In the genomic region with DNA sequence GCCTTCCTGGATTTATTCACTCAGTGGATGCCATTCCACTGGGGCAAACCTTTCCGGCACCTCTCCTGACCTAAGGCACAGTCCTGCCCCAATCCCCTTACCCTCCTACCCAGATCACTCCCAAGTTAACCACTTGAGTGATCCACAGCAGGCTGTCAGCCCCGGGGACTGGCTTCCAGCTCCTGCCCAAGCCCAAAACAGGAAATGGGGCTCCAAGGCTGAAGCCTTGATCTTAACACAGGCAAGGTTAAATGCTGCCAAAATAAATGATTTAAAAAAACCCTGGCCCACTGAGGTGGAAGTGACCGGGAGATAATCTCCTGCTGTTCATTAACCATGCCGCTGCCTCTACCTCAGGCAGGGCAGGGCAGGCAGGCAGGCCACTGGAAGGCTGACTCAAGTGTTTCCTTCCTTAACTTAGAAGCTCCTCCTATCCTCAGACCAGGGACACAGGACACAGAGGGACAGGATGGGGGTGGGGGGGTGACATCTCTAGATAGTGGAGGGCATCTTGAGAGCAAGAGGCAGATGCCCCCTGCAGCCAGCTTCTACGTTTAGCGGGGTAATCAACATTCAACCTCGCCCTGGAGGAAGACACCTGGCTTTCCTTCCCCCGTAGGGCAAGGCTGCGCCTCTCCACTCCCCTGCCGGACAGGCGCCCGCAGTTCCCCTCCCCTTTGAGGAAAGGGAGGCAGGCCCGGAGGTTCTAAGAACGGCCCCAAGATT, we compare ENCODE assay signal across 9 cellular contexts. TPM values are rescaled to one million over a fixed set of nuclear protein-coding genes. Genes with fewer than 3 reads are reported as not detected.
DNase-seq lines count a peak whose midpoint lies in the region; ATAC-seq, FAIRE-seq and TF ChIP-seq lines count a peak whose summit lies in the region.
"Had no signal": no experiment of that assay in that cellular context is flagged by ENCODE, and none has a peak within 500 bp of the region (broad histone marks: within the 10 kb centered on the region; RNA-seq: fewer than 3 reads in every experiment).

No MANE protein-coding gene starts in this region.

- TF ChIP-seq CTCF in mesothelial cell of epicardium (IDR thresholded peaks at IDR 0.05; ENCODE audit: unreplicated experiment): no peak
- TF ChIP-seq CTCF in GM20000 (IDR thresholded peaks at IDR 0.05; ENCODE audit: extremely low read depth, missing control alignments): no peak

- no peak for ATAC-seq in HG03521 (IDR thresholded peaks at IDR 0.05; ENCODE audit: unreplicated experiment)

- no peaks in the 10 kb centered on the region for H3K9me3 Mint-ChIP-seq in T-helper 1 cell treated with Interleukin-12 subunit alpha and Interleukin-12 subunit beta and Interleukin-4 antibody, amounts not matched to agents 30 μg/mL and 1 μg/mL, for 36 hours
- H3K9me3 Mint-ChIP-seq in mesothelial cell of epicardium: no peaks in the 10 kb centered on the region

- no peak overlapping the region for H3K27ac ChIP-seq in effector memory CD4-positive, alpha-beta T cell (ENCODE audit: insufficient read depth, low read length, poor library complexity, severe bottlenecking)

- no peaks in the 10 kb centered on the region for H3K9me3 ChIP-seq in effector memory CD4-positive, alpha-beta T cell (ENCODE audit: control insufficient read depth, low read length)

- H3K36me3 ChIP-seq in effector memory CD4-positive, alpha-beta T cell (ENCODE audit: control insufficient read depth, insufficient read depth, low read length): no peaks in the 10 kb centered on the region

- no peaks in the 10 kb centered on the region for H3K27me3 ChIP-seq in effector memory CD4-positive, alpha-beta T cell (replicated peaks; ENCODE audit: control insufficient read depth, insufficient read depth, low read length, poor library complexity, severe bottlenecking)

- FAIRE-seq in urothelium cell line (lab: Jason Lieb, UNC): no peak
- FAIRE-seq: GM12878 had no signal

- peaks cover 9% of the 10 kb centered on the region for H3K4me1 ChIP-seq in effector memory CD4-positive, alpha-beta T cell (ENCODE audit: control insufficient read depth, insufficient read depth, low read length, poor library complexity, severe bottlenecking)

- H3K4me1 Mint-ChIP-seq in T-helper 1 cell treated with Interleukin-12 subunit alpha and Interleukin-12 subunit beta and Interleukin-4 antibody, amounts not matched to agents 30 μg/mL and 1 μg/mL, for 36 hours (ENCODE audit: low read depth): peaks cover 25% of the 10 kb centered on the region
- peaks cover 20% of the 10 kb centered on the region for H3K4me1 Mint-ChIP-seq in mesothelial cell of epicardium

- no peaks in the 10 kb centered on the region for H3K27me3 Mint-ChIP-seq in T-helper 1 cell treated with Interleukin-12 subunit alpha and Interleukin-12 subunit beta and Interleukin-4 antibody, amounts not matched to agents 30 μg/mL and 1 μg/mL, for 36 hours (ENCODE audit: low read depth)
- H3K27me3 Mint-ChIP-seq in mesothelial cell of epicardium (ENCODE audit: low read depth): peaks cover 9% of the 10 kb centered on the region

- peak overlapping the region; percentile 87 for H3K4me3 Mint-ChIP-seq in T-helper 1 cell treated with Interleukin-12 subunit alpha and Interleukin-12 subunit beta and Interleukin-4 antibody, amounts not matched to agents 30 μg/mL and 1 μg/mL, for 36 hours
- H3K4me3 Mint-ChIP-seq in mesothelial cell of epicardium: peak overlapping the region; percentile 79

- H3K4me3 ChIP-seq in effector memory CD4-positive, alpha-beta T cell (ENCODE audit: insufficient read depth, low read depth, low read length, poor library complexity, severe bottlenecking): peak overlapping the region; percentile 60
- H3K4me3 ChIP-seq: GM12878 had no signal

- peak; percentile 63 for DNase-seq in activated CD8-positive, alpha-beta memory T cell treated with anti-CD3 and anti-CD28 coated beads for 24 hours
- no peak for DNase-seq in activated CD8-positive, alpha-beta memory T cell treated with anti-CD3 and anti-CD28 coated beads, Interleukin-2, amount 50 U/mL, for 4 hours
- DNase-seq in effector memory CD4-positive, alpha-beta T cell: no peak
- DNase-seq in mesothelial cell of epicardium (ENCODE audit: low spot score in 2 of 2, unreplicated experiment in 2 of 2): no peak
- peak; percentile 72 for DNase-seq in urothelium cell line (ENCODE audit: low spot score)
- no peak for DNase-seq in GM20000 (ENCODE audit: low spot score)

- peak overlapping the region; percentile 43 for H3K27ac Mint-ChIP-seq in T-helper 1 cell treated with Interleukin-12 subunit alpha and Interleukin-12 subunit beta and Interleukin-4 antibody, amounts not matched to agents 30 μg/mL and 1 μg/mL, for 36 hours
- peak overlapping the region; percentile 83 for H3K27ac Mint-ChIP-seq in mesothelial cell of epicardium

- no peaks in the 10 kb centered on the region for H3K36me3 Mint-ChIP-seq in T-helper 1 cell treated with Interleukin-12 subunit alpha and Interleukin-12 subunit beta and Interleukin-4 antibody, amounts not matched to agents 30 μg/mL and 1 μg/mL, for 36 hours (ENCODE audit: low read depth)
- H3K36me3 Mint-ChIP-seq in mesothelial cell of epicardium: no peaks in the 10 kb centered on the region

RNA-seq across cellular contexts. Expression of gene RAB11FIP5, which starts 1.3 kb away (rescaled TPM):
- total RNA-seq in mesothelial cell of epicardium: 23.3 to 25.4 TPM (median 25.1 TPM) in 3 replicates

RNA-seq across cellular contexts. Expression of gene SFXN5, which starts 40.0 kb away (rescaled TPM):
- 18.8 to 20.2 TPM (median 18.9 TPM) in 3 replicates for total RNA-seq in mesothelial cell of epicardium

Comparison
In these comparisons a context has a peak if more than half of its experiments do, and no peak if none do; other contexts are left out.
1. DNase-seq: peak in activated CD8-positive, alpha-beta memory T cell treated with anti-CD3 and anti-CD28 coated beads for 24 hours (single experiment) and urothelium cell line (single experiment); none in activated CD8-positive, alpha-beta memory T cell treated with anti-CD3 and anti-CD28 coated beads, Interleukin-2, amount 50 U/mL, for 4 hours (single experiment), effector memory CD4-positive, alpha-beta T cell (0 of 3), mesothelial cell of epicardium (0 of 2) and GM20000 (single experiment).